Comparison of ENCODE assay signal across 10 cellular contexts in the genomic region with DNA sequence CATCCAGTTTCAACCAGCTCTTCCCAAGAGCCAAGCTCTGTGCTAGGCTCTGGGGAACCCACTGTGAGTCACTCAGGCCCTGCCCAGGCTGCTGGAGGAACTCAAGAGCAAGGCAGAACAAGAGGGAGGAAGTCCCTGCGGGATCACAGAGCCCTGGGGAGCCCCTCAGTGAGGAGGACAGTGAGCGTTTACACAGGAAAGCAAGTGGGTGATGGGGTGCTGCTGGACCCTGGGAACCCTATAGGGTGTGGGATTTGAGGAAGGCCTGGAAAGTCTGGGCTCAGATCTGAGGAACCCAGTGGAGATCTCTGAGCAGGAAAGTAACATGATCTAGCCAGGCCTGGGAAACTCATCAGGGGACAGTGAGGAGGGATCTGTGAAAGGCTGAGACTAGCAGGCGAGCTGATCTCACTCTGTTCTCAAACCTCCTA.
DNase-seq lines count a peak whose midpoint lies in the region; ATAC-seq and TF ChIP-seq lines count a peak whose summit lies in the region.
"Had no signal": no experiment of that assay in that cellular context is flagged by ENCODE, and none has a peak within 500 bp of the region (broad histone marks: within the 10 kb centered on the region; RNA-seq: fewer than 3 reads in every experiment).

No MANE protein-coding gene starts in this region.

- H3K9me3 ChIP-seq in HEK293 (ENCODE audit: control insufficient read depth, insufficient read depth, low read depth, low read length) (no peaks in the 10 kb centered on the region), SK-N-MC (ENCODE audit: low read depth, low read length) (no peaks in the 10 kb centered on the region), colonic mucosa (no peaks in the 10 kb centered on the region)

- CTCF ChIA-PET in HEK293 (lab: Yijun Ruan, JAX) = no interaction called here

- POLR2A ChIA-PET in HEK293 (lab: Yijun Ruan, JAX) = no interaction called here

- no peak overlapping the region for H3K27ac ChIP-seq in HEK293 (ENCODE audit: extremely low read depth, low read depth, low read length)
- H3K27ac ChIP-seq in SK-N-MC = peak overlapping the region; percentile 72
- no peak overlapping the region for H3K27ac ChIP-seq in colonic mucosa

- no peaks in the 10 kb centered on the region for H3K27me3 ChIP-seq in colonic mucosa

- H3K4me1 ChIP-seq in HEK293 (ENCODE audit: control insufficient read depth, insufficient read depth, low read length) (no peaks in the 10 kb centered on the region; the same call in 1 of the 2 replicates), colonic mucosa (no peaks in the 10 kb centered on the region)

- TF ChIP-seq CTCF in HEK293 (tag by site-specific recombination; IDR thresholded peaks at IDR 0.05) (no peak), colonic mucosa (IDR thresholded peaks at IDR 0.05) (no peak)

- H3K4me3 ChIP-seq in HEK293 (ENCODE audit: low read depth, low read length) = no peak overlapping the region
- no peak overlapping the region for H3K4me3 ChIP-seq in SK-N-MC
- H3K4me3 ChIP-seq in colonic mucosa = no peak overlapping the region

- H3K36me3 ChIP-seq in HEK293 (ENCODE audit: control insufficient read depth in 2 of 2, insufficient read depth in 1 of 2, low read length in 2 of 2) (peaks cover 0 to 24% of the 10 kb centered on the region in 2 experiments; a peak in 1 of 3 replicates), SK-N-MC (ENCODE audit: insufficient read depth, low read length) (no peaks in the 10 kb centered on the region), colonic mucosa (no peaks in the 10 kb centered on the region)

- peak overlapping the region; percentile 7 for H3K9ac ChIP-seq in SK-N-MC (ENCODE audit: insufficient read length)
- no peak overlapping the region for H3K9ac ChIP-seq in colonic mucosa (ENCODE audit: low read depth in 2 of 2, low read length in 2 of 2)

- intact Hi-C loops in sciatic nerve (cut with DNase I) (no loop called here), colonic mucosa (cut with DNase I) (no loop called here)

- ATAC-seq in sciatic nerve (peak; percentile 29), GM21723 (IDR thresholded peaks at IDR 0.05; ENCODE audit: unreplicated experiment) (no peak)

- no peak for DNase-seq in SK-N-MC (ENCODE audit: low read depth, low spot score)
- peak; percentile 49 for DNase-seq in fibroblast of peridontal ligament (ENCODE audit: extremely low read depth)
- DNase-seq in sciatic nerve (ENCODE audit: low spot score) = no peak
- DNase-seq in colonic mucosa = no peak
- DNase-seq in SHP77 treated with DMSO at 0.1 percent for 48 hours (lab: John Stamatoyannopoulos, UW) = no peak
- no peak for DNase-seq in activated gamma-delta T cell (lab: John Stamatoyannopoulos, UW)
- DNase-seq: NCI-H187, T1000 had no signal

TF ChIP-seq in HEK293, 187 proteins besides CTCF, POLR2A, EP300 and RAD21:
- no peak for TF ChIP-seq HOXA7 (CRISPR knock-in tag; IDR thresholded peaks at IDR 0.05; ENCODE audit: borderline replicate concordance)
- TF ChIP-seq ZBTB17 (tag by site-specific recombination; IDR thresholded peaks at IDR 0.05) = peak; percentile 93
- TF ChIP-seq ZNF501 (tag by site-specific recombination; IDR thresholded peaks at IDR 0.05) = no peak
- no peak for TF ChIP-seq ZBTB1 (tag by site-specific recombination; IDR thresholded peaks at IDR 0.05)
- TF ChIP-seq IKZF3 (tag by site-specific recombination; IDR thresholded peaks at IDR 0.05) = peak; percentile 16; the same call in 1 of the 2 replicates
- no peak for TF ChIP-seq ZNF48 (tag by site-specific recombination; IDR thresholded peaks at IDR 0.05)
- TF ChIP-seq SALL2 (tag by site-specific recombination; IDR thresholded peaks at IDR 0.05; ENCODE audit: borderline replicate concordance) = no peak
- TF ChIP-seq ZNF175 (tag by site-specific recombination; IDR thresholded peaks at IDR 0.05) = no peak
- TF ChIP-seq ZNF792 (tag by site-specific recombination; IDR thresholded peaks at IDR 0.05) = no peak
- TF ChIP-seq ZNF600 (tag by site-specific recombination; IDR thresholded peaks at IDR 0.05) = peak; percentile 78
- TF ChIP-seq KLF1 (tag by site-specific recombination; IDR thresholded peaks at IDR 0.05) = no peak
- TF ChIP-seq ZFP41 (tag by site-specific recombination; IDR thresholded peaks at IDR 0.05; ENCODE audit: borderline replicate concordance) = no peak
- no peak for TF ChIP-seq GFI1B (tag by site-specific recombination; IDR thresholded peaks at IDR 0.05)
- no peak for TF ChIP-seq ZSCAN16 (tag by site-specific recombination; IDR thresholded peaks at IDR 0.05)
- no peak for TF ChIP-seq ZNF221 (tag by site-specific recombination; IDR thresholded peaks at IDR 0.05; ENCODE audit: borderline replicate concordance)
- no peak for TF ChIP-seq ZNF404 (tag by site-specific recombination; IDR thresholded peaks at IDR 0.05)
- peak; percentile 77 for TF ChIP-seq ZIC2 (tag by site-specific recombination; IDR thresholded peaks at IDR 0.05)
- no peak for TF ChIP-seq ZNF664 (tag by site-specific recombination; IDR thresholded peaks at IDR 0.05)
- TF ChIP-seq ZNF777 (tag by site-specific recombination; IDR thresholded peaks at IDR 0.05; ENCODE audit: borderline replicate concordance) = no peak
- no peak for TF ChIP-seq PRDM10 (tag by site-specific recombination; IDR thresholded peaks at IDR 0.05)
- TF ChIP-seq ZNF10 (tag by site-specific recombination; IDR thresholded peaks at IDR 0.05) = peak; percentile 93
- no peak for TF ChIP-seq ZNF132 (tag by site-specific recombination; IDR thresholded peaks at IDR 0.05; ENCODE audit: borderline replicate concordance)
- TF ChIP-seq ZNF510 (tag by site-specific recombination; IDR thresholded peaks at IDR 0.05; ENCODE audit: insufficient replicate concordance) = no peak
- no peak for TF ChIP-seq GLIS1 (tag by site-specific recombination; IDR thresholded peaks at IDR 0.05)
- no peak for TF ChIP-seq GLI4 (tag by site-specific recombination; IDR thresholded peaks at IDR 0.05)
- TF ChIP-seq ZBTB48 (tag by site-specific recombination; IDR thresholded peaks at IDR 0.05) = no peak
- no peak for TF ChIP-seq ZNF747 (tag by site-specific recombination; IDR thresholded peaks at IDR 0.05)
- no peak for TF ChIP-seq ZNF324 (tag by site-specific recombination; IDR thresholded peaks at IDR 0.05)
- TF ChIP-seq, protein P1, sequence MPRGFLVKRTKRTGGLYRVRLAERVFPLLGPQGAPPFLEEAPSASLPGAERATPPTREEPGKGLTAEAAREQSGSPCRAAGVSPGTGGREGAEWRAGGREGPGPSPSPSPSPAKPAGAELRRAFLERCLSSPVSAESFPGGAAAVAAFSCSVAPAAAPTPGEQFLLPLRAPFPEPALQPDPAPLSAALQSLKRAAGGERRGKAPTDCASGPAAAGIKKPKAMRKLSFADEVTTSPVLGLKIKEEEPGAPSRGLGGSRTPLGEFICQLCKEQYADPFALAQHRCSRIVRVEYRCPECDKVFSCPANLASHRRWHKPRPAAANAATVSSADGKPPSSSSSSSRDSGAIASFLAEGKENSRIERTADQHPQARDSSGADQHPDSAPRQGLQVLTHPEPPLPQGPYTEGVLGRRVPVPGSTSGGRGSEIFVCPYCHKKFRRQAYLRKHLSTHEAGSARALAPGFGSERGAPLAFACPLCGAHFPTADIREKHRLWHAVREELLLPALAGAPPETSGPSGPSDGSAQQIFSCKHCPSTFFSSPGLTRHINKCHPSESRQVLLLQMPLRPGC (tag by site-specific recombination; IDR thresholded peaks at IDR 0.05) = no peak
- TF ChIP-seq ZNF670 (tag by site-specific recombination; IDR thresholded peaks at IDR 0.05; ENCODE audit: low read depth) = no peak
- TF ChIP-seq ZNF521 (tag by site-specific recombination; IDR thresholded peaks at IDR 0.05) = no peak
